8 cellular contexts compared by ENCODE assay signal in genomic region chr9:134323741-134324358, GRCh38. TPM values are rescaled to one million over a fixed set of nuclear protein-coding genes. Genes with fewer than 3 reads are reported as not detected.
DNase-seq lines count a peak whose midpoint lies in the region; ATAC-seq and TF ChIP-seq lines count a peak whose summit lies in the region.

No MANE protein-coding gene starts in this region.

- H3K27ac ChIP-seq in coronary artery (peak overlapping the region; percentile 99 to 100), lung (ENCODE audit: low read depth in 1 of 2, low read length in 1 of 2) (peak overlapping the region in 1 of 2 donors; percentile 33), thyroid gland (peak overlapping the region; percentile 85 to 99 (median 98))

- no peak overlapping the region for H3K4me3 ChIP-seq in coronary artery
- no peak overlapping the region for H3K4me3 ChIP-seq in lung
- no peak overlapping the region for H3K4me3 ChIP-seq in thyroid gland (replicated peaks in 1 of 3)

- intact Hi-C loops in thyroid gland (cut with DNase I): no loop called here

- peak in 1 of 2 donors; percentile 68 for TF ChIP-seq POLR2A in thyroid gland (IDR thresholded peaks at IDR 0.05)

- ATAC-seq in lung (ENCODE audit: insufficient read depth, low FRiP score): no peak
- ATAC-seq in HG03469 (IDR thresholded peaks at IDR 0.05; ENCODE audit: unreplicated experiment): no peak

- DNase-seq in NCI-H1417 (lab: John Stamatoyannopoulos, UW): peak in 2 of 3 experiments; percentile 22 to 48
- no peak for DNase-seq in NCI-H1417 treated with DMSO at 0.1 percent for 48 hours (lab: John Stamatoyannopoulos, UW)
- peak; percentile 89 for DNase-seq in coronary artery (ENCODE audit: low spot score)
- DNase-seq in lung (ENCODE audit: low spot score): peak; percentile 74
- DNase-seq in thyroid gland: peak; percentile 95 to 97
- DNase-seq in iPS-NIHi11 (ENCODE audit: low spot score): no peak
- DNase-seq in stimulated activated CD4-positive, alpha-beta T cell treated with anti-CD3 and anti-CD28 coated beads, Interleukin-1b, Interleukin-23, amount 100 ng/mL, for 48 hours: no peak

- no peaks in the 10 kb centered on the region for H3K9me3 ChIP-seq in lung (ENCODE audit: control insufficient read depth in 2 of 2, insufficient read depth in 1 of 2, low read length in 1 of 2)
- H3K9me3 ChIP-seq in thyroid gland: no peaks in the 10 kb centered on the region

- no peaks in the 10 kb centered on the region for H3K36me3 ChIP-seq in lung (ENCODE audit: control insufficient read depth in 2 of 2, insufficient read depth in 2 of 2, low read length in 2 of 2)
- H3K36me3 ChIP-seq in thyroid gland: no peaks in the 10 kb centered on the region

- WGBS in lung, 2 donors: 52 to 65% methylated on average over 20 of the region's 20 CpGs
- 24 to 37% methylated on average over 12 to 19 of the region's 20 CpGs for whole genome bisulfite sequencing in thyroid gland, 2 donors

- H3K27me3 ChIP-seq in lung (ENCODE audit: control insufficient read depth, insufficient read depth) (no peaks in the 10 kb centered on the region), thyroid gland (no peaks in the 10 kb centered on the region)

- TF ChIP-seq CTCF in coronary artery (IDR thresholded peaks at IDR 0.05) (no peak), lung (IDR thresholded peaks at IDR 0.05; ENCODE audit: control extremely low read depth, extremely low read depth) (no peak), thyroid gland (IDR thresholded peaks at IDR 0.05) (no peak)

- H3K4me1 ChIP-seq in lung (ENCODE audit: control insufficient read depth in 2 of 2, insufficient read depth in 2 of 2, low read length in 2 of 2) (peaks cover 4 to 20% of the 10 kb centered on the region in 2 donors), thyroid gland (peaks cover 45 to 63% of the 10 kb centered on the region in 2 donors)

RNA-seq across cellular contexts. Expression of gene RXRA, which starts 2.4 kb away (rescaled TPM):
- total RNA-seq in lung: 10 to 100 TPM; 24.2 to 85.2 TPM
- polyA plus RNA-seq in lung: 10 to 100 TPM; 45.5 to 58.9 TPM
- 10 to 100 TPM; 39.4 to 81.3 (median 67.4) TPM for total RNA-seq in thyroid gland

Comparison
In these comparisons a context has a peak if more than half of its experiments do, and no peak if none do; other contexts are left out.
1. DNase-seq: peak in NCI-H1417 (2 of 3), coronary artery (single experiment), lung (single experiment) and thyroid gland (2 of 2); none in NCI-H1417 treated with DMSO at 0.1 percent for 48 hours (single experiment), iPS-NIHi11 (single experiment) and stimulated activated CD4-positive, alpha-beta T cell treated with anti-CD3 and anti-CD28 coated beads, Interleukin-1b, Interleukin-23, amount 100 ng/mL, for 48 hours (single experiment).